ENCODE assay signal across 8 cellular contexts in genomic region chr12:752673-753400, GRCh38. TPM values are rescaled to one million over a fixed set of nuclear protein-coding genes. Genes with fewer than 3 reads are reported as not detected.
DNase-seq lines count a peak whose midpoint lies in the region; ATAC-seq and TF ChIP-seq lines count a peak whose summit lies in the region.

No MANE protein-coding gene starts in this region.

- ATAC-seq in activated T-cell treated with anti-CD3 and anti-CD28 coated beads, Interleukin-2, amount 50 U/mL, for 4 hours = peak; percentile 33 to 38
- ATAC-seq in aorta (ENCODE audit: low FRiP score) = peak; percentile 80

- peaks cover 17% of the 10 kb centered on the region for H3K4me1 ChIP-seq in HAP-1
- no peaks in the 10 kb centered on the region for H3K4me1 ChIP-seq in aorta (ENCODE audit: control insufficient read depth in 1 of 2, insufficient read depth in 2 of 2, low read length in 2 of 2)

- H3K4me3 Mint-ChIP-seq in activated T-cell treated with anti-CD3 and anti-CD28 coated beads, Interleukin-2, amount 50 U/mL, for 4 hours = peak overlapping the region; percentile 99
- peak overlapping the region; percentile 97 for H3K4me3 Mint-ChIP-seq in nephron progenitor cell

- H3K4me1 Mint-ChIP-seq in activated T-cell treated with anti-CD3 and anti-CD28 coated beads, Interleukin-2, amount 50 U/mL, for 4 hours (ENCODE audit: low read depth) = peaks cover 26% of the 10 kb centered on the region
- H3K4me1 Mint-ChIP-seq in nephron progenitor cell = peaks cover 29% of the 10 kb centered on the region

- no peaks in the 10 kb centered on the region for H3K9me3 Mint-ChIP-seq in activated T-cell treated with anti-CD3 and anti-CD28 coated beads, Interleukin-2, amount 50 U/mL, for 4 hours
- H3K9me3 Mint-ChIP-seq in nephron progenitor cell = peaks cover 5% of the 10 kb centered on the region

- peak overlapping the region; percentile 79 to 94 for H3K27ac ChIP-seq in aorta (ENCODE audit: low read depth in 1 of 2, low read length in 2 of 2)

- H3K27ac Mint-ChIP-seq in nephron progenitor cell = peak overlapping the region; percentile 74

- 0% methylated on average over 56 to 86 of the region's 86 CpGs for WGBS in aorta, 2 donors

- H3K9me3 ChIP-seq in HAP-1 (no peaks in the 10 kb centered on the region), aorta (ENCODE audit: control insufficient read depth, low read length) (no peaks in the 10 kb centered on the region)

- TF ChIP-seq CTCF in fibroblast of pulmonary artery (IDR thresholded peaks at IDR 0.05; ENCODE audit: low read length, missing control alignments) (no peak), nephron progenitor cell (IDR thresholded peaks at IDR 0.05) (no peak)

- in situ Hi-C loops in HAP-1 (cut with MboI; ENCODE audit: low sequenced_read_pairs) = loop anchor here (5.0 kb wide), 1 partner anchor 181 kb away; no protein-coding TSS in a partner anchor

- no peaks in the 10 kb centered on the region for H3K36me3 ChIP-seq in HAP-1 (replicated peaks)
- H3K36me3 ChIP-seq in aorta (ENCODE audit: control insufficient read depth in 1 of 2, insufficient read depth in 2 of 2, low read length in 1 of 2) = no peaks in the 10 kb centered on the region

- intact Hi-C loops in aorta (cut with DNase I) = loop anchor here in 1 of 2 donors (2.0 to 5.0 kb wide), 4 partner anchors 54 to 194 kb away; partner anchors contain the start of gene RAD52

- H3K4me3 ChIP-seq in HAP-1 (peak overlapping the region; percentile 74), fibroblast of pulmonary artery (replicated peaks; ENCODE audit: low read depth, low read length) (peak overlapping the region; percentile 87), aorta (ENCODE audit: low read length in 2 of 2) (peak overlapping the region; percentile 86 to 94)

- no peaks in the 10 kb centered on the region for H3K27me3 Mint-ChIP-seq in activated T-cell treated with anti-CD3 and anti-CD28 coated beads, Interleukin-2, amount 50 U/mL, for 4 hours (ENCODE audit: low read depth)
- H3K27me3 Mint-ChIP-seq in nephron progenitor cell (ENCODE audit: low read depth, poor library complexity) = no peaks in the 10 kb centered on the region

- DNase-seq in NCI-H2107 (lab: John Stamatoyannopoulos, UW) (peak; percentile 57), NCI-H2107 treated with DMSO at 0.1 percent for 48 hours (lab: John Stamatoyannopoulos, UW; ENCODE audit: unreplicated experiment) (no peak), HAP-1 (ENCODE audit: low spot score in 2 of 2) (peak in 1 of 2 experiments; percentile 64), M059J (ENCODE audit: low read depth) (peak; percentile 51), fibroblast of pulmonary artery (ENCODE audit: low read depth) (peak; percentile 49), nephron progenitor cell (peak; percentile 71), aorta (peak; percentile 76 to 89)
- no peak for DNase-seq in activated T-cell treated with anti-CD3 and anti-CD28 coated beads, Interleukin-2, amount 50 U/mL, for 4 hours

- H3K36me3 Mint-ChIP-seq in activated T-cell treated with anti-CD3 and anti-CD28 coated beads, Interleukin-2, amount 50 U/mL, for 4 hours (ENCODE audit: insufficient read depth) = peaks cover 18% of the 10 kb centered on the region
- H3K36me3 Mint-ChIP-seq in nephron progenitor cell (ENCODE audit: low read depth) = peaks cover 15% of the 10 kb centered on the region

- no peaks in the 10 kb centered on the region for H3K27me3 ChIP-seq in HAP-1 (ENCODE audit: low read depth)
- no peaks in the 10 kb centered on the region for H3K27me3 ChIP-seq in aorta (ENCODE audit: control insufficient read depth in 1 of 2, insufficient read depth in 2 of 2, low read length in 1 of 2)

RNA-seq across cellular contexts. Expression of gene WNK1, which starts 0.5 kb away (rescaled TPM):
- total RNA-seq in M059J (2014; rRNA removed; shearing (Covaris generic)) = 40.7 and 50.5 TPM in 2 replicates
- total RNA-seq in activated T-cell treated with anti-CD3 and anti-CD28 coated beads, Interleukin-2, amount 50 U/mL, for 4 hours = 100 to 1,000 TPM; 183 to 213 (median 185) TPM
- total RNA-seq in aorta = 100 to 1,000 TPM; 182 to 226 TPM
- polyA plus RNA-seq in aorta = 10 to 100 TPM; 22.3 to 30.4 TPM

Comparison
In these comparisons a context has a peak if more than half of its experiments do, and no peak if none do; other contexts are left out.
1. DNase-seq: peak in NCI-H2107 (single experiment), M059J (single experiment), fibroblast of pulmonary artery (single experiment), nephron progenitor cell (single experiment) and aorta (2 of 2); none in NCI-H2107 treated with DMSO at 0.1 percent for 48 hours (single experiment) and activated T-cell treated with anti-CD3 and anti-CD28 coated beads, Interleukin-2, amount 50 U/mL, for 4 hours (single experiment).
2. Peak in every context shown above with its lines, with median percentiles within 50 percentile points of each other: H3K4me3 ChIP-seq.